Comparison of ENCODE assay signal across 18 cellular contexts in genomic region chr2:95354469-95354901, GRCh38. TPM values are rescaled to one million over a fixed set of nuclear protein-coding genes. Genes with fewer than 3 reads are reported as not detected.
DNase-seq lines count a peak whose midpoint lies in the region; ATAC-seq and TF ChIP-seq lines count a peak whose summit lies in the region.
"Had no signal": no experiment of that assay in that cellular context is flagged by ENCODE, and none has a peak within 500 bp of the region (broad histone marks: within the 10 kb centered on the region; RNA-seq: fewer than 3 reads in every experiment).

No MANE protein-coding gene starts in this region.

- H3K18ac ChIP-seq in neuronal stem cell (ENCODE audit: low read length), result no peak overlapping the region

- WGBS in endodermal cell (ENCODE audit: insufficient coverage in 1 of 2, insufficient read length in 1 of 2), 2 experiments, result 91 to 92% methylated on average over 3 to 5 of the region's 5 CpGs
- WGBS in neuronal stem cell (ENCODE audit: extremely low coverage in 2 of 2, insufficient read length in 2 of 2, insufficient replicate concordance in 1 of 2), 2 donors, result no CpG with 5 or more reads among the region's 5 CpGs
- WGBS in stomach, 5 donors, result 85 to 88% (median 86%) methylated on average over 5 of the region's 5 CpGs

- no peaks in the 10 kb centered on the region for H3K36me3 Mint-ChIP-seq in endodermal cell (ENCODE audit: low read depth)

- no peaks in the 10 kb centered on the region for H3K4me1 Mint-ChIP-seq in endodermal cell

- H2BK5ac ChIP-seq in neuronal stem cell (ENCODE audit: low read length), result no peak overlapping the region

- no peak overlapping the region for H3K27ac Mint-ChIP-seq in endodermal cell

- intact Hi-C loops in Panc1 (cut with micrococcal nuclease; ENCODE audit: unreplicated experiment), result no loop called here
- intact Hi-C loops in stomach (cut with DNase I; ENCODE audit: low total_unique reads), result no loop called here

- BruUV-seq in Panc1 (replicated peaks; lab: Mats Ljungman, UMichigan), result no TSS peak

- no peak overlapping the region for H2BK120ac ChIP-seq in neuronal stem cell (ENCODE audit: low read depth, low read length)

- no peak overlapping the region for H3K4me3 Mint-ChIP-seq in endodermal cell

- no peaks in the 10 kb centered on the region for H3K27me3 ChIP-seq in Panc1 (ENCODE audit: control insufficient read depth, insufficient read depth, low read length)
- H3K27me3 ChIP-seq in endodermal cell (ENCODE audit: control insufficient read depth, insufficient read depth, low read length, poor library complexity, severe bottlenecking), result peaks cover 2% of the 10 kb centered on the region
- H3K27me3 ChIP-seq in neuronal stem cell (ENCODE audit: control insufficient read depth in 3 of 3, insufficient read depth in 3 of 3, low read depth in 1 of 3, low read length in 3 of 3), result peaks cover 0 to 11% (median 0%) of the 10 kb centered on the region in 3 experiments
- no peaks in the 10 kb centered on the region for H3K27me3 ChIP-seq in stomach
- H3K27me3 ChIP-seq in BE2C, result no peaks in the 10 kb centered on the region

- TF ChIP-seq CTCF in Panc1 (IDR thresholded peaks at IDR 0.05), result no peak
- no peak for TF ChIP-seq CTCF in endodermal cell (conservative IDR thresholded peaks at IDR 0.05)
- no peak for TF ChIP-seq CTCF in stomach (IDR thresholded peaks at IDR 0.05)
- TF ChIP-seq CTCF in BE2C (IDR thresholded peaks at IDR 0.05; ENCODE audit: low read depth, low read length), result no peak

- POLR2A ChIA-PET in Panc1 (lab: Charles Lee), result no interaction called here

- TF ChIP-seq EP300 in stomach (IDR thresholded peaks at IDR 0.05), result no peak

- CTCF ChIA-PET in Panc1 (lab: Charles Lee), result no interaction called here

- H3K9ac ChIP-seq in endodermal cell (ENCODE audit: extremely low read depth, low read length, poor library complexity, severe bottlenecking) (no peak overlapping the region), neuronal stem cell (ENCODE audit: low read depth, low read length, poor library complexity) (no peak overlapping the region)

- DNase-seq in Panc1 (ENCODE audit: low read depth, low spot score) (no peak), endodermal cell (peak; percentile 17), neuronal stem cell (ENCODE audit: low spot score) (no peak), stomach (peak; percentile 21), NCI-H128 (lab: John Stamatoyannopoulos, UW; ENCODE audit: unreplicated experiment) (no peak), BE2C (no peak), COR-L47 (lab: John Stamatoyannopoulos, UW) (no peak)
- DNase-seq: ACHN, DMS 273 treated with DMSO at 0.1 percent for 48 hours, DND-41, NCI-H1436, NCI-H1930, NCI-H2171, NCI-H526, PC-3 had no signal

- H3K9me3 ChIP-seq in Panc1 (ENCODE audit: control insufficient read depth, insufficient read depth, low read depth, low read length) (no peaks in the 10 kb centered on the region), endodermal cell (ENCODE audit: control insufficient read depth, low read length) (no peaks in the 10 kb centered on the region), neuronal stem cell (replicated peaks in 1 of 2; ENCODE audit: control insufficient read depth in 2 of 2, insufficient read depth in 1 of 2, low read depth in 1 of 2, low read length in 2 of 2) (peaks cover 0 to 6% of the 10 kb centered on the region in 2 donors), stomach (no peaks in the 10 kb centered on the region), BE2C (no peaks in the 10 kb centered on the region)

- TF ChIP-seq POLR2A in stomach (IDR thresholded peaks at IDR 0.05), result no peak

- peaks cover 22% of the 10 kb centered on the region for H3K27me3 Mint-ChIP-seq in endodermal cell (ENCODE audit: insufficient read depth)

- H3K9me3 Mint-ChIP-seq in endodermal cell, result peaks cover 6% of the 10 kb centered on the region

- in situ Hi-C loops in Panc1 (cut with HindIII; ENCODE audit: low pct_unique_long_range_greater_than_20kb, low sequenced_read_pairs), result no loop called here

- H2AFZ ChIP-seq in neuronal stem cell (ENCODE audit: low read length), result no peak overlapping the region

- peak overlapping the region; percentile 47 for H3K14ac ChIP-seq in neuronal stem cell (ENCODE audit: low read length)

- H4K8ac ChIP-seq in neuronal stem cell (ENCODE audit: low read depth, low read length), result no peak overlapping the region

- H3K27ac ChIP-seq in Panc1 (ENCODE audit: low read length), result no peak overlapping the region
- H3K27ac ChIP-seq in endodermal cell (ENCODE audit: low read depth, low read length), result no peak overlapping the region
- no peak overlapping the region for H3K27ac ChIP-seq in neuronal stem cell (replicated peaks; ENCODE audit: low read length)
- H3K27ac ChIP-seq in stomach, result no peak overlapping the region
- H3K27ac ChIP-seq: C4-2B, HL-60 had no signal

- peak; percentile 17; the same call in 1 of the 2 replicates for ATAC-seq in Panc1
- ATAC-seq: PC-3 had no signal

- no peak overlapping the region for H2BK15ac ChIP-seq in neuronal stem cell (ENCODE audit: low read length)

- no peak overlapping the region for H2AK5ac ChIP-seq in neuronal stem cell (ENCODE audit: low read depth, low read length)

- H3K79me1 ChIP-seq in neuronal stem cell (ENCODE audit: low read depth, low read length), result no peaks in the 10 kb centered on the region

- H3K36me3 ChIP-seq in Panc1 (ENCODE audit: control insufficient read depth, insufficient read depth, low read length) (no peaks in the 10 kb centered on the region), endodermal cell (ENCODE audit: control insufficient read depth, insufficient read depth, low read length) (no peaks in the 10 kb centered on the region), neuronal stem cell (replicated peaks in 1 of 2; ENCODE audit: control insufficient read depth in 2 of 2, insufficient read depth in 2 of 2, low read length in 2 of 2) (no peaks in the 10 kb centered on the region), stomach (no peaks in the 10 kb centered on the region), BE2C (no peaks in the 10 kb centered on the region)

- no peak overlapping the region for H3K4me2 ChIP-seq in neuronal stem cell (ENCODE audit: insufficient read depth, low read length, poor library complexity, severe bottlenecking)

- H2BK12ac ChIP-seq in neuronal stem cell (ENCODE audit: low read length), result no peak overlapping the region

- H3K23ac ChIP-seq in neuronal stem cell (ENCODE audit: low read depth, low read length, poor library complexity), result no peak overlapping the region

- no peak overlapping the region for H3K4ac ChIP-seq in neuronal stem cell (ENCODE audit: low read length)

- H3K4me3 ChIP-seq in Panc1 (ENCODE audit: low read depth in 2 of 2, low read length in 2 of 2), result no peak overlapping the region
- no peak overlapping the region for H3K4me3 ChIP-seq in endodermal cell (ENCODE audit: low read length)
- H3K4me3 ChIP-seq in neuronal stem cell (ENCODE audit: low read length in 2 of 2), result no peak overlapping the region
- H3K4me3 ChIP-seq in stomach, result no peak overlapping the region
- no peak overlapping the region for H3K4me3 ChIP-seq in BE2C (ENCODE audit: low read depth, low read length)

- H3K4me1 ChIP-seq in Panc1 (ENCODE audit: control insufficient read depth, insufficient read depth, low read length) (no peaks in the 10 kb centered on the region; the same call in 1 of the 2 replicates), endodermal cell (ENCODE audit: control insufficient read depth, insufficient read depth, low read length) (no peaks in the 10 kb centered on the region), neuronal stem cell (ENCODE audit: control insufficient read depth in 2 of 2, insufficient read depth in 1 of 2, low read depth in 1 of 2, low read length in 2 of 2) (no peaks in the 10 kb centered on the region), stomach (no peaks in the 10 kb centered on the region), BE2C (no peaks in the 10 kb centered on the region)

- H4K91ac ChIP-seq in neuronal stem cell (ENCODE audit: low read depth, low read length, poor library complexity), result no peak overlapping the region

RNA-seq across cellular contexts. Expression of gene FAHD2A, which starts 48.0 kb away (rescaled TPM):
- total RNA-seq in Panc1 (2021; ENCODE audit: unreplicated experiment) (17.2 TPM), endodermal cell (10 to 100 TPM; 45.2 to 49.4 TPM), stomach (10 to 100 TPM; 11.7 to 40.7 (median 14.3) TPM)
- polyA plus RNA-seq in Panc1 (2012; ENCODE audit: insufficient read length), result 13.1 TPM
- 38.3 TPM for polyA plus RNA-seq in endodermal cell (2013, experiment 1 of 2)
- 31.3 TPM for polyA plus RNA-seq in endodermal cell (2013, experiment 2 of 2)
- 19.9 TPM for polyA plus RNA-seq in neuronal stem cell (2013, experiment 1 of 2)
- 18.9 TPM for polyA plus RNA-seq in neuronal stem cell (2013, experiment 2 of 2)
- 10 to 100 TPM; 26.2 to 31.1 (median 26.6) TPM for polyA plus RNA-seq in stomach
- 8.2 TPM for polyA plus RNA-seq in BE2C (2012; ENCODE audit: insufficient read depth, insufficient read length, low read depth)

RNA-seq across cellular contexts. Expression of gene KCNIP3, which starts 57.3 kb away (rescaled TPM):
- total RNA-seq in Panc1 (2021; ENCODE audit: unreplicated experiment), result 17.5 TPM
- 8.8 TPM for polyA plus RNA-seq in Panc1 (2012; ENCODE audit: insufficient read length)
- total RNA-seq in endodermal cell, result 1 to 10 TPM in 1 of 2 donors, under 1 TPM in 1; 0.26 to 1.3 TPM
- polyA plus RNA-seq in endodermal cell (2013, experiment 1 of 2), result 5.0 TPM
- 4.1 TPM for polyA plus RNA-seq in endodermal cell (2013, experiment 2 of 2)
- 2.7 TPM for polyA plus RNA-seq in neuronal stem cell (2013, experiment 1 of 2)
- polyA plus RNA-seq in neuronal stem cell (2013, experiment 2 of 2), result 2.7 TPM
- total RNA-seq in stomach, result 1 to 10 TPM in 3 of 5 donors, not detected in 2; 1.3 to 2.4 (median 1.6) TPM
- polyA plus RNA-seq in stomach, result 1 to 10 TPM; 3.1 to 4.4 (median 3.9) TPM
- polyA plus RNA-seq in BE2C (2012; ENCODE audit: insufficient read depth, insufficient read length, low read depth), result not detected
- total RNA-seq: G401 had no signal

Comparison
In these comparisons a context has a peak if more than half of its experiments do, and no peak if none do; other contexts are left out.
1. DNase-seq: peak in endodermal cell (single experiment) and stomach (single experiment); none in Panc1 (single experiment), neuronal stem cell (single experiment), NCI-H128 (single experiment), BE2C (single experiment) and COR-L47 (single experiment).